In the genomic region with DNA sequence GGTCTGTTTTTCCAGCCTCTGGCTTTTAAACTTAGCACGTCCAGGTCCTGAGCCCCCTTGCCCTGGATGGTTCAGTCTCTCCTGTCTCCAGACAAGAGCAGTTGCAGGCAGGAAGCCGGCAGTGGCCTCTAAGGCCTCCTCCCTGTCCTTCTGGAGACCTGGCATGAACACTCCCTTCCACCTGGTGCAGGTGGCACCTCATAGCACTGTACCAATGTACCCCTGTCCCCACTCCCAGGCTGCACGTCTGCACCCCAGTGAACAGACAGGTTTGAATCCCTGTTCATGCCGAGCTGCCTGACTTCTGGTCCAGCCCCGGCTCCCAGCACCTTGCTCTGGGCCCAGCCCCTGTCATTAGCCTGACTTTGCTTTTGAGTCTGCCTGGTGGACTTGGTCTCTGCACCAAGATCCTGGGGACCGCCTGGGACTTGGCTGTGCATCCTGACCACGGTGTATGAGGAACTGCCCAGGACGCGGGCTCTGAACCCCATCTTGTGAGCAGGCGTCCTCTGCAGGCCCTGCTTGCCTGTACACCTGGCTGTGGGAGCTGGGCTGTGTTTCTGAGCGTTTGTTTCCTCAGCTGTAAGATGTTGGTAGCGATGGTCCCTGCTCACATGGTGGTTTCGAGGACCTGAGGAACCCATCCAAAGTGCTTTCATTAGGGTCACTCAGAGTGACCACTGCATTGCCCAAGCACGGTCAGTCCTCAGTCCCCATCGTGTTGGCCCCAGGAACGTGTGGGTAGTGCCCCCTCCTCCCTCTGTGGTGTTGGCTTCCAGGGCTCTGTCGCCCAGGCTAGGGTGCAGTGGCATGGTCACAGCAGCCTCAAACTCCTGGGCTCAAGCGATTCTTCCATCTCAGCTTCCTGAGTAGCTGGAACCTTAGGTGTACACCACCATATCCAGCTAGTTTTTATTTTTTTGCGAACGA, we compare ENCODE assay signal across 27 cellular contexts.
"Had no signal": no experiment of that assay in that cellular context is flagged by ENCODE, and none has a peak within 500 bp of the region (broad histone marks: within the 10 kb centered on the region; RNA-seq: fewer than 3 reads in every experiment).

No MANE protein-coding gene starts in this region.

- H2AFZ ChIP-seq: parathyroid adenoma had no signal

- H3K4me3 ChIP-seq: breast epithelium, esophagus muscularis mucosa, right atrium auricular region, vagina had no signal

- H3K27me3 ChIP-seq: breast epithelium, foreskin keratinocyte, right atrium auricular region, vagina had no signal

- H3K9ac ChIP-seq: parathyroid adenoma had no signal

- H3K4me1 ChIP-seq: breast epithelium, esophagus muscularis mucosa, foreskin keratinocyte, parathyroid adenoma, right atrium auricular region, vagina had no signal

- FAIRE-seq: colon, islet of Langerhans had no signal

- H3K27ac ChIP-seq: esophagus muscularis mucosa, foreskin keratinocyte, parathyroid adenoma, right atrium auricular region, vagina had no signal

- H3K36me3 ChIP-seq: breast epithelium, esophagus muscularis mucosa, right atrium auricular region, vagina had no signal

- H3K79me2 ChIP-seq: parathyroid adenoma had no signal

- H3K4me3 Mint-ChIP-seq: activated B cell treated with CpG ODN at 0.5 μM for 24 hours; activated naive CD4-positive, alpha-beta T cell treated with anti-CD3 and anti-CD28 coated beads, Interleukin-2, amount 10 ng/mL, durations not matched to agents 7 days and 5 days; activated naive CD8-positive, alpha-beta T cell treated with anti-CD3 and anti-CD28 coated beads, Interleukin-2, amount 10 ng/mL, durations not matched to agents 7 days and 5 days; stimulated activated effector memory CD8-positive, alpha-beta T cell treated with anti-CD3 and anti-CD28 coated beads, Interleukin-12 subunit alpha, Interleukin-12 subunit beta, amount 100 ng/mL, for 72 hours; stimulated activated naive CD8-positive, alpha-beta T cell treated with anti-CD3 and anti-CD28 coated beads, Interleukin-15, amount 100 ng/mL, for 72 hours; T-helper 2 cell treated with Interferon-gamma antibody and Interleukin-4, amounts not matched to agents 5 μg/mL and 100 μg/mL, for 36 hours; type B pancreatic cell had no signal

- H3K27ac Mint-ChIP-seq: activated B cell treated with CpG ODN at 0.5 μM for 24 hours; activated naive CD4-positive, alpha-beta T cell treated with anti-CD3 and anti-CD28 coated beads, Interleukin-2, amount 10 ng/mL, durations not matched to agents 7 days and 5 days; activated naive CD8-positive, alpha-beta T cell treated with anti-CD3 and anti-CD28 coated beads, Interleukin-2, amount 10 ng/mL, durations not matched to agents 7 days and 5 days; stimulated activated effector memory CD8-positive, alpha-beta T cell treated with anti-CD3 and anti-CD28 coated beads, Interleukin-12 subunit alpha, Interleukin-12 subunit beta, amount 100 ng/mL, for 72 hours; stimulated activated naive CD8-positive, alpha-beta T cell treated with anti-CD3 and anti-CD28 coated beads, Interleukin-15, amount 100 ng/mL, for 72 hours; T-helper 2 cell treated with Interferon-gamma antibody and Interleukin-4, amounts not matched to agents 5 μg/mL and 100 μg/mL, for 36 hours; type B pancreatic cell had no signal

- H3K36me3 Mint-ChIP-seq: activated naive CD4-positive, alpha-beta T cell treated with anti-CD3 and anti-CD28 coated beads, Interleukin-2, amount 10 ng/mL, durations not matched to agents 7 days and 5 days; activated naive CD8-positive, alpha-beta T cell treated with anti-CD3 and anti-CD28 coated beads, Interleukin-2, amount 10 ng/mL, durations not matched to agents 7 days and 5 days; stimulated activated effector memory CD8-positive, alpha-beta T cell treated with anti-CD3 and anti-CD28 coated beads, Interleukin-12 subunit alpha, Interleukin-12 subunit beta, amount 100 ng/mL, for 72 hours; type B pancreatic cell had no signal

- H3K4me1 Mint-ChIP-seq: activated B cell treated with CpG ODN at 0.5 μM for 24 hours; activated naive CD4-positive, alpha-beta T cell treated with anti-CD3 and anti-CD28 coated beads, Interleukin-2, amount 10 ng/mL, durations not matched to agents 7 days and 5 days; activated naive CD8-positive, alpha-beta T cell treated with anti-CD3 and anti-CD28 coated beads, Interleukin-2, amount 10 ng/mL, durations not matched to agents 7 days and 5 days; stimulated activated effector memory CD8-positive, alpha-beta T cell treated with anti-CD3 and anti-CD28 coated beads, Interleukin-12 subunit alpha, Interleukin-12 subunit beta, amount 100 ng/mL, for 72 hours; stimulated activated naive CD8-positive, alpha-beta T cell treated with anti-CD3 and anti-CD28 coated beads, Interleukin-15, amount 100 ng/mL, for 72 hours had no signal

- DNase-seq: activated B cell treated with CpG ODN at 0.5 μM for 24 hours; activated CD4-positive, alpha-beta T cell treated with anti-CD3 and anti-CD28 coated beads for 4 hours; activated CD4-positive, alpha-beta T cell treated with anti-CD3 and anti-CD28 coated beads, Interleukin-2, amount 50 U/mL, for 4 hours; activated CD8-positive, alpha-beta memory T cell treated with anti-CD3 and anti-CD28 coated beads for 24 hours; activated gamma-delta T cell; activated naive CD4-positive, alpha-beta T cell treated with anti-CD3 and anti-CD28 coated beads, Interleukin-2, amount 10 ng/mL, durations not matched to agents 7 days and 5 days; activated naive CD8-positive, alpha-beta T cell treated with anti-CD3 and anti-CD28 coated beads, Interleukin-2, amount 10 ng/mL, durations not matched to agents 7 days and 5 days; dermis blood vessel endothelial cell; effector CD4-positive, alpha-beta T cell; foreskin keratinocyte; left cardiac atrium; left ventricle myocardium superior; nucleus accumbens; stimulated activated CD4-positive, alpha-beta T cell treated with anti-CD3 and anti-CD28 coated beads, Interleukin-4, amount 100 ng/mL, for 24 hours; stimulated activated naive CD8-positive, alpha-beta T cell treated with anti-CD3 and anti-CD28 coated beads, Interleukin-15, amount 100 ng/mL, for 72 hours; substantia nigra; T-helper 1 cell had no signal

- ATAC-seq: foreskin keratinocyte; left cardiac atrium; left ventricle myocardium superior; stimulated activated effector memory CD8-positive, alpha-beta T cell treated with anti-CD3 and anti-CD28 coated beads, Interleukin-12 subunit alpha, Interleukin-12 subunit beta, amount 100 ng/mL, for 72 hours; stimulated activated naive CD8-positive, alpha-beta T cell treated with anti-CD3 and anti-CD28 coated beads, Interleukin-15, amount 100 ng/mL, for 72 hours had no signal

- H3K9me3 ChIP-seq: breast epithelium, esophagus muscularis mucosa, right atrium auricular region, vagina had no signal

- H3K9me3 Mint-ChIP-seq: activated naive CD8-positive, alpha-beta T cell treated with anti-CD3 and anti-CD28 coated beads, Interleukin-2, amount 10 ng/mL, durations not matched to agents 7 days and 5 days; T-helper 2 cell treated with Interferon-gamma antibody and Interleukin-4, amounts not matched to agents 5 μg/mL and 100 μg/mL, for 36 hours; type B pancreatic cell had no signal

- H3K27me3 Mint-ChIP-seq: activated naive CD4-positive, alpha-beta T cell treated with anti-CD3 and anti-CD28 coated beads, Interleukin-2, amount 10 ng/mL, durations not matched to agents 7 days and 5 days; stimulated activated naive CD8-positive, alpha-beta T cell treated with anti-CD3 and anti-CD28 coated beads, Interleukin-15, amount 100 ng/mL, for 72 hours; type B pancreatic cell had no signal
